In genomic region chr14:72451081-72451972, GRCh38 we compare ENCODE assay signal across 8 cellular contexts.
DNase-seq lines count a peak whose midpoint lies in the region; ATAC-seq, FAIRE-seq and TF ChIP-seq lines count a peak whose summit lies in the region.

No MANE protein-coding gene starts in this region.

- DNase-seq in AG10803 (ENCODE audit: low read depth), result peak; percentile 7
- DNase-seq in Peyer's patch, result peak in 2 of 3 donors; percentile 46 to 62
- peak; percentile 41 for DNase-seq in astrocyte (ENCODE audit: low read depth)
- no peak for DNase-seq in progenitor cell of endocrine pancreas (ENCODE audit: low spot score, unreplicated experiment)
- no peak for DNase-seq in H4 (ENCODE audit: low spot score)
- no peak for DNase-seq in psoas muscle

- H3K4me3 Mint-ChIP-seq in astrocyte (ENCODE audit: unreplicated experiment), result peak overlapping the region; percentile 27
- no peak overlapping the region for H3K4me3 Mint-ChIP-seq in progenitor cell of endocrine pancreas (ENCODE audit: low read depth)

- no peaks in the 10 kb centered on the region for H3K27me3 ChIP-seq in Peyer's patch
- no peaks in the 10 kb centered on the region for H3K27me3 ChIP-seq in astrocyte (ENCODE audit: insufficient read depth, low read length)
- H3K27me3 ChIP-seq in psoas muscle (ENCODE audit: insufficient read depth in 3 of 3, low read length in 2 of 3), result no peaks in the 10 kb centered on the region

- H3K4me3 ChIP-seq in AG10803 (ENCODE audit: low read length), result no peak overlapping the region
- no peak overlapping the region for H3K4me3 ChIP-seq in Peyer's patch
- H3K4me3 ChIP-seq in astrocyte (ENCODE audit: insufficient read depth, low read depth, low read length), result no peak overlapping the region
- H3K4me3 ChIP-seq in psoas muscle, result no peak overlapping the region

- no peak for FAIRE-seq in astrocyte (lab: Jason Lieb, UNC)

- no peaks in the 10 kb centered on the region for H3K36me3 ChIP-seq in Peyer's patch
- no peaks in the 10 kb centered on the region for H3K36me3 ChIP-seq in astrocyte (ENCODE audit: insufficient read depth, low read length)
- no peaks in the 10 kb centered on the region for H3K36me3 ChIP-seq in psoas muscle (ENCODE audit: insufficient read depth in 1 of 2, low read depth in 1 of 2)

- H3K4me1 ChIP-seq in Peyer's patch, result peaks cover 0 to 12% (median 2%) of the 10 kb centered on the region in 4 donors
- H3K4me1 ChIP-seq in astrocyte (ENCODE audit: insufficient read depth, low read length), result no peaks in the 10 kb centered on the region
- H3K4me1 ChIP-seq in psoas muscle, result no peaks in the 10 kb centered on the region

- H3K27ac ChIP-seq in Peyer's patch, result peak overlapping the region in 1 of 4 donors; percentile 4
- H3K27ac ChIP-seq in astrocyte (ENCODE audit: low read depth, low read length), result no peak overlapping the region
- no peak overlapping the region for H3K27ac ChIP-seq in psoas muscle

- H3K4me2 ChIP-seq in astrocyte (ENCODE audit: low read length), result peak overlapping the region; percentile 55

- no peaks in the 10 kb centered on the region for H3K9me3 Mint-ChIP-seq in astrocyte (ENCODE audit: unreplicated experiment)
- H3K9me3 Mint-ChIP-seq in progenitor cell of endocrine pancreas (ENCODE audit: low read depth), result peaks cover 3% of the 10 kb centered on the region

- WGBS in psoas muscle, 3 donors, result 45 to 53% (median 51%) methylated on average over 16 of the region's 16 CpGs

- H3K9me3 ChIP-seq in Peyer's patch (no peaks in the 10 kb centered on the region), astrocyte (ENCODE audit: insufficient read depth, low read depth, low read length) (no peaks in the 10 kb centered on the region), psoas muscle (no peaks in the 10 kb centered on the region)

- H3K27ac Mint-ChIP-seq in astrocyte (ENCODE audit: unreplicated experiment) (peak overlapping the region; percentile 96), progenitor cell of endocrine pancreas (peak overlapping the region; percentile 23)

- H3K4me1 Mint-ChIP-seq in astrocyte (ENCODE audit: low read depth, unreplicated experiment), result peaks cover 20% of the 10 kb centered on the region
- peaks cover 41% of the 10 kb centered on the region for H3K4me1 Mint-ChIP-seq in progenitor cell of endocrine pancreas (ENCODE audit: low read depth)

- intact Hi-C loops in psoas muscle (cut with DNase I), result no loop called here

- H3K27me3 Mint-ChIP-seq in astrocyte (ENCODE audit: low read depth, unreplicated experiment) (no peaks in the 10 kb centered on the region), progenitor cell of endocrine pancreas (no peaks in the 10 kb centered on the region)

- no peak for TF ChIP-seq POLR2A in Peyer's patch (IDR thresholded peaks at IDR 0.05)

- no peaks in the 10 kb centered on the region for H4K20me1 ChIP-seq in astrocyte (ENCODE audit: insufficient read depth, low read length)

- peak overlapping the region; percentile 51 for H2AFZ ChIP-seq in astrocyte (ENCODE audit: low read depth, low read length)

- peak; percentile 75 for ATAC-seq in GM21717 (IDR thresholded peaks at IDR 0.05; ENCODE audit: unreplicated experiment)
- ATAC-seq in GM21526 (IDR thresholded peaks at IDR 0.05; ENCODE audit: low FRiP score, unreplicated experiment), result no peak
- no peak for ATAC-seq in psoas muscle

- H3K36me3 Mint-ChIP-seq in astrocyte (ENCODE audit: low read depth, unreplicated experiment), result no peaks in the 10 kb centered on the region
- peaks cover 2% of the 10 kb centered on the region for H3K36me3 Mint-ChIP-seq in progenitor cell of endocrine pancreas (ENCODE audit: insufficient read depth)

- peak overlapping the region; percentile 15 for H3K9ac ChIP-seq in astrocyte (ENCODE audit: low read length)

- H3K79me2 ChIP-seq in astrocyte (ENCODE audit: insufficient read depth, low read length), result no peaks in the 10 kb centered on the region

- no peak for TF ChIP-seq CTCF in AG10803 (conservative IDR thresholded peaks at IDR 0.05; ENCODE audit: low read length)
- TF ChIP-seq CTCF in Peyer's patch (IDR thresholded peaks at IDR 0.05), result no peak
- TF ChIP-seq CTCF in astrocyte (IDR thresholded peaks at IDR 0.05; ENCODE audit: insufficient read depth, low read depth, low read length), result no peak
- no peak for TF ChIP-seq CTCF in progenitor cell of endocrine pancreas (IDR thresholded peaks at IDR 0.05; ENCODE audit: unreplicated experiment)
- TF ChIP-seq CTCF in psoas muscle (IDR thresholded peaks at IDR 0.05), result no peak

Comparison
In these comparisons a context has a peak if more than half of its experiments do, and no peak if none do; other contexts are left out.
1. DNase-seq: peak in AG10803 (single experiment), Peyer's patch (2 of 3) and astrocyte (single experiment); none in progenitor cell of endocrine pancreas (single experiment), H4 (single experiment) and psoas muscle (0 of 2).